ENCODE assay signal across 1 cellular context in the genomic region with DNA sequence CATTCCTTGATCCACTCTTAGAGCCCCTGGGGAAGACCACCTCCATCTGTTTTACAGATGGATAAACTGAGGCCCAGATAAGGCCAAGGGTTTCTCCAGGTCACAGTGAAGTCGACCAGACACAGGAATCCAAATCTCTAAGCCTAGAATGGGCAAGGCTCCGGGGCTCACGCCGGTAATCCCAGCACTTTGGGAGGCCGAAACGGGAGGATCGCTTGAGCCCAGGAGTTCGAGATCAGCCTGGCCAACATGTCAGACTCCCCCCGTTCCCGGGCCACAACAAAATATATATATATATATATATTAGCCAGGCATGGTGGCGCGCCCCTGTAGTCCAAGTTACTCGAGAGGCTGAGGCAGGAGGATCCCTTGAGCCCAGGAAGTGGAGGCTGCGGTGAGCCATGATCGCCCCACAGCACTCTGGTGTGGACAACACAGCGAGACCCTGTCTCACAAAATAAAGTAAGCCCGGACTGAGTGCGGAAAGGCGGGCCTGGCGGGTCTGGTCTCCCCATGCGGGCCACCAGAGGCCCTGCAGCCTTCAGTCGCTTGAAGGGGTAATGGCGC.
TF ChIP-seq lines count a peak whose summit lies in the region.

No MANE protein-coding gene starts in this region.

TF ChIP-seq in H1, 55 proteins besides CTCF, POLR2A, EP300 and RAD21:
- no peak for TF ChIP-seq TAF7 (optimal IDR thresholded peaks at IDR 0.05; ENCODE audit: borderline replicate concordance, low read depth, low read length)
- TF ChIP-seq TBP (IDR thresholded peaks at IDR 0.05; ENCODE audit: low read depth, low read length): no peak
- TF ChIP-seq KDM1A (IDR thresholded peaks at IDR 0.05; ENCODE audit: borderline replicate concordance, low read length): peak; percentile 47; the same call in 1 of the 2 replicates
- TF ChIP-seq SP2 (IDR thresholded peaks at IDR 0.05; ENCODE audit: low read length): no peak
